In genomic region chrX:154358011-154358410, GRCh38 we compare ENCODE assay signal across 28 cellular contexts. TPM values are rescaled to one million over a fixed set of nuclear protein-coding genes. Genes with fewer than 3 reads are reported as not detected.
DNase-seq lines count a peak whose midpoint lies in the region; ATAC-seq lines count a peak whose summit lies in the region.
"Had no signal": no experiment of that assay in that cellular context is flagged by ENCODE, and none has a peak within 500 bp of the region (broad histone marks: within the 10 kb centered on the region; RNA-seq: fewer than 3 reads in every experiment).

No MANE protein-coding gene starts in this region.

- peaks cover 10% of the 10 kb centered on the region for H3K4me1 Mint-ChIP-seq in activated naive CD4-positive, alpha-beta T cell treated with anti-CD3 and anti-CD28 coated beads for 36 hours (ENCODE audit: low read depth)
- H3K4me1 Mint-ChIP-seq in stimulated activated memory B cell treated with anti-CD40 and anti-IgM and Interleukin-4, amounts not matched to agents 10 μg/mL and 1 μg/mL and 100 μg/mL, for 72 hours: peaks cover 7% of the 10 kb centered on the region
- H3K4me1 Mint-ChIP-seq: mesothelial cell of epicardium had no signal

- intact Hi-C loops in activated naive CD4-positive, alpha-beta T cell treated with anti-CD3 and anti-CD28 coated beads for 36 hours (cut with micrococcal nuclease): no loop called here

- peaks cover 9% of the 10 kb centered on the region for H3K36me3 Mint-ChIP-seq in activated naive CD4-positive, alpha-beta T cell treated with anti-CD3 and anti-CD28 coated beads for 36 hours (ENCODE audit: low read depth)
- H3K36me3 Mint-ChIP-seq in stimulated activated memory B cell treated with anti-CD40 and anti-IgM and Interleukin-4, amounts not matched to agents 10 μg/mL and 1 μg/mL and 100 μg/mL, for 72 hours: peaks cover 21% of the 10 kb centered on the region

- no peak overlapping the region for H3K4me3 Mint-ChIP-seq in activated naive CD4-positive, alpha-beta T cell treated with anti-CD3 and anti-CD28 coated beads for 36 hours
- no peak overlapping the region for H3K4me3 Mint-ChIP-seq in stimulated activated memory B cell treated with anti-CD40 and anti-IgM and Interleukin-4, amounts not matched to agents 10 μg/mL and 1 μg/mL and 100 μg/mL, for 72 hours
- H3K4me3 Mint-ChIP-seq: activated CD4-positive, alpha-beta memory T cell treated with anti-CD3 and anti-CD28 coated beads, Interleukin-2, amount 10 ng/mL, durations not matched to agents 7 days and 5 days; mesothelial cell of epicardium; naive thymus-derived CD4-positive, alpha-beta T cell had no signal

- H3K27ac Mint-ChIP-seq in activated naive CD4-positive, alpha-beta T cell treated with anti-CD3 and anti-CD28 coated beads for 36 hours: peak overlapping the region; percentile 63
- H3K27ac Mint-ChIP-seq in stimulated activated memory B cell treated with anti-CD40 and anti-IgM and Interleukin-4, amounts not matched to agents 10 μg/mL and 1 μg/mL and 100 μg/mL, for 72 hours: peak overlapping the region; percentile 62
- H3K27ac Mint-ChIP-seq: mesothelial cell of epicardium had no signal

- H3K27me3 Mint-ChIP-seq in activated naive CD4-positive, alpha-beta T cell treated with anti-CD3 and anti-CD28 coated beads for 36 hours (ENCODE audit: low read depth): no peaks in the 10 kb centered on the region
- no peaks in the 10 kb centered on the region for H3K27me3 Mint-ChIP-seq in stimulated activated memory B cell treated with anti-CD40 and anti-IgM and Interleukin-4, amounts not matched to agents 10 μg/mL and 1 μg/mL and 100 μg/mL, for 72 hours
- H3K27me3 Mint-ChIP-seq: activated CD4-positive, alpha-beta memory T cell treated with anti-CD3 and anti-CD28 coated beads, Interleukin-2, amount 10 ng/mL, durations not matched to agents 7 days and 5 days; naive thymus-derived CD4-positive, alpha-beta T cell; stimulated activated naive B cell treated with anti-CD40 and anti-IgM and Interleukin-4, amounts not matched to agents 10 μg/mL and 1 μg/mL and 100 μg/mL, for 72 hours had no signal

- ATAC-seq in esophagus mucosa: peak; percentile 14
- no peak for ATAC-seq in stimulated activated memory B cell treated with anti-CD40 and anti-IgM and Interleukin-4, amounts not matched to agents 10 μg/mL and 1 μg/mL and 100 μg/mL, for 72 hours
- ATAC-seq: naive thymus-derived CD4-positive, alpha-beta T cell; stimulated activated naive B cell treated with anti-CD40 and anti-IgM and Interleukin-4, amounts not matched to agents 10 μg/mL and 1 μg/mL and 100 μg/mL, for 72 hours had no signal

- no peak for DNase-seq in activated naive CD4-positive, alpha-beta T cell treated with anti-CD3 and anti-CD28 coated beads for 36 hours
- DNase-seq in activated naive CD4-positive, alpha-beta T cell treated with Interleukin-2 at 50 U/mL for 16 hours: no peak
- DNase-seq in HCEC 1CT (peak; percentile 0), GOT3 (lab: John Stamatoyannopoulos, UW) (no peak), T1000 (lab: John Stamatoyannopoulos, UW) (no peak), NCI-H82 (lab: John Stamatoyannopoulos, UW) (no peak)
- DNase-seq: activated CD4-positive, alpha-beta memory T cell treated with anti-CD3 and anti-CD28 coated beads, Interleukin-2, amount 10 ng/mL, durations not matched to agents 7 days and 5 days; activated CD4-positive, CD25-positive, alpha-beta regulatory T cell treated with anti-CD3 and anti-CD28 coated beads, Interleukin-2, amount 50 U/mL, for 72 hours; caudate nucleus; DMS 273 treated with DMSO at 0.1 percent for 48 hours; foreskin fibroblast; H7; head of caudate nucleus; MG63; naive thymus-derived CD4-positive, alpha-beta T cell; NCI-H1105 treated with DMSO at 0.1 percent for 48 hours; NCI-H187 treated with DMSO at 0.1 percent for 48 hours; NCI-H2171; NCI-H524 treated with DMSO at 0.1 percent for 48 hours; nucleus accumbens; SHP77; stimulated activated CD4-positive, alpha-beta T cell treated with anti-CD3 and anti-CD28 coated beads, Interleukin-15, amount 100 ng/mL, for 24 hours; stimulated activated naive B cell treated with anti-CD40 and anti-IgM and Interleukin-4, amounts not matched to agents 10 μg/mL and 1 μg/mL and 100 μg/mL, for 72 hours; T-helper 2 cell; uterus had no signal

- CTCF ChIA-PET in activated naive CD4-positive, alpha-beta T cell treated with anti-CD3 and anti-CD28 coated beads for 36 hours (lab: Charles Lee): no interaction called here

- H3K9me3 Mint-ChIP-seq in activated naive CD4-positive, alpha-beta T cell treated with anti-CD3 and anti-CD28 coated beads for 36 hours: no peaks in the 10 kb centered on the region
- H3K9me3 Mint-ChIP-seq in stimulated activated memory B cell treated with anti-CD40 and anti-IgM and Interleukin-4, amounts not matched to agents 10 μg/mL and 1 μg/mL and 100 μg/mL, for 72 hours: no peaks in the 10 kb centered on the region
- H3K9me3 Mint-ChIP-seq: activated CD4-positive, alpha-beta memory T cell treated with anti-CD3 and anti-CD28 coated beads, Interleukin-2, amount 10 ng/mL, durations not matched to agents 7 days and 5 days; mesothelial cell of epicardium; naive thymus-derived CD4-positive, alpha-beta T cell; stimulated activated naive B cell treated with anti-CD40 and anti-IgM and Interleukin-4, amounts not matched to agents 10 μg/mL and 1 μg/mL and 100 μg/mL, for 72 hours had no signal

RNA-seq across cellular contexts. Expression of gene FLNA, which starts 16.4 kb away (rescaled TPM):
- 100 to 1,000 TPM; 398 to 404 TPM for total RNA-seq in activated naive CD4-positive, alpha-beta T cell treated with anti-CD3 and anti-CD28 coated beads for 36 hours
- total RNA-seq in esophagus mucosa: 417 TPM

RNA-seq across cellular contexts. Expression of gene EMD, which starts 21.1 kb away (rescaled TPM):
- total RNA-seq in activated naive CD4-positive, alpha-beta T cell treated with anti-CD3 and anti-CD28 coated beads for 36 hours: 10 to 100 TPM; 62.7 to 70.0 TPM
- 49.3 TPM for total RNA-seq in esophagus mucosa

RNA-seq across cellular contexts. Expression of gene RPL10, which starts 40.2 kb away (rescaled TPM):
- total RNA-seq in activated naive CD4-positive, alpha-beta T cell treated with anti-CD3 and anti-CD28 coated beads for 36 hours: 1,000 to 10,000 TPM; 3,331 to 3,466 TPM
- 2,565 TPM for total RNA-seq in esophagus mucosa

RNA-seq across cellular contexts. Expression of gene DNASE1L1, which starts 51.0 kb away (rescaled TPM):
- total RNA-seq in activated naive CD4-positive, alpha-beta T cell treated with anti-CD3 and anti-CD28 coated beads for 36 hours: 1 to 10 TPM; 7.9 to 9.0 TPM
- total RNA-seq in esophagus mucosa: 22.8 TPM

RNA-seq across cellular contexts. Expression of gene TAFAZZIN, which starts 53.3 kb away (rescaled TPM):
- 10 to 100 TPM; 63.7 to 66.5 TPM for total RNA-seq in activated naive CD4-positive, alpha-beta T cell treated with anti-CD3 and anti-CD28 coated beads for 36 hours
- total RNA-seq in esophagus mucosa: 18.1 TPM
